ENCODE assay signal across 11 cellular contexts in the genomic region with DNA sequence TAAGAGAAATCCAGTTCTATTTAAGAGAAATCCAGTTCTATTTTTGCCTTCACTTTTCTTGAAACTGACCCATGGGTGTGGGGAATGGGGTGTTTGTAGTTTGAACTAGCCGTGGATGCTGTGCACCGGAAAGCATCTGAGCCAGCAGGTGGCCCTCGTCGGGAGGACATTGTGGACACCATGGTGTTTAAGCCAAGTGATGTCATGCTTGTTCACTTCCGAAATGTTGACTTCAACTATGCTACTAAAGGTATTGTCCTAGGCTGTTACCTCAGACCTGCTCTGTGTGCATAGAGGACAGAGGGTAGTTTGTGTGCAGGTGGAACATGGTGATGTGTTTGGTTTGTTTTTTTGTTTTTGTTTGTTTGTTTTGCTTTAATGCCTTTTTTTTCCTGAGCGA. TPM values are rescaled to one million over a fixed set of nuclear protein-coding genes. Genes with fewer than 3 reads are reported as not detected.
DNase-seq lines count a peak whose midpoint lies in the region; ATAC-seq and TF ChIP-seq lines count a peak whose summit lies in the region.
"Had no signal": no experiment of that assay in that cellular context is flagged by ENCODE, and none has a peak within 500 bp of the region (broad histone marks: within the 10 kb centered on the region; RNA-seq: fewer than 3 reads in every experiment).

No MANE protein-coding gene starts in this region.

- peak; percentile 24; the same call in 1 of the 2 replicates for TF ChIP-seq CTCF in SK-N-SH (IDR thresholded peaks at IDR 0.05)
- TF ChIP-seq CTCF in Panc1 (IDR thresholded peaks at IDR 0.05): no peak; the same call in 1 of the 2 replicates
- TF ChIP-seq CTCF in neural progenitor cell (IDR thresholded peaks at IDR 0.05): no peak
- TF ChIP-seq CTCF in thyroid gland (IDR thresholded peaks at IDR 0.05): no peak

- H3K4me2 ChIP-seq in SK-N-SH (peak overlapping the region; percentile 85; the same call in 1 of the 2 replicates), neural progenitor cell (no peak overlapping the region)

- H3K9ac ChIP-seq in SK-N-SH (no peak overlapping the region), neural progenitor cell (no peak overlapping the region)

- H3K9me3 Mint-ChIP-seq in neural progenitor cell: no peaks in the 10 kb centered on the region
- H3K9me3 Mint-ChIP-seq in stimulated activated memory B cell treated with anti-CD40 and anti-IgM and Interleukin-4, amounts not matched to agents 10 μg/mL and 1 μg/mL and 100 μg/mL, for 72 hours: no peaks in the 10 kb centered on the region

- no peak overlapping the region for H3K4me3 ChIP-seq in SK-N-SH (ENCODE audit: low read depth in 2 of 2, low read length in 1 of 2)
- H3K4me3 ChIP-seq in Panc1 (ENCODE audit: low read depth in 2 of 2, low read length in 2 of 2): peak overlapping the region; percentile 73 to 77
- H3K4me3 ChIP-seq in neural progenitor cell: no peak overlapping the region
- H3K4me3 ChIP-seq in thyroid gland (replicated peaks in 1 of 3): no peak overlapping the region
- H3K4me3 ChIP-seq: tibial artery had no signal

- H3K4me1 Mint-ChIP-seq in neural progenitor cell: peaks cover 22% of the 10 kb centered on the region
- peaks cover 37% of the 10 kb centered on the region for H3K4me1 Mint-ChIP-seq in stimulated activated memory B cell treated with anti-CD40 and anti-IgM and Interleukin-4, amounts not matched to agents 10 μg/mL and 1 μg/mL and 100 μg/mL, for 72 hours

- no peak overlapping the region for H3K27ac Mint-ChIP-seq in neural progenitor cell
- no peak overlapping the region for H3K27ac Mint-ChIP-seq in stimulated activated memory B cell treated with anti-CD40 and anti-IgM and Interleukin-4, amounts not matched to agents 10 μg/mL and 1 μg/mL and 100 μg/mL, for 72 hours

- H3K4me3 Mint-ChIP-seq in neural progenitor cell: peak overlapping the region; percentile 68
- H3K4me3 Mint-ChIP-seq in stimulated activated memory B cell treated with anti-CD40 and anti-IgM and Interleukin-4, amounts not matched to agents 10 μg/mL and 1 μg/mL and 100 μg/mL, for 72 hours: no peak overlapping the region

- H3K27me3 Mint-ChIP-seq in neural progenitor cell (ENCODE audit: insufficient read depth, low read depth): peaks cover 3% of the 10 kb centered on the region
- H3K27me3 Mint-ChIP-seq in stimulated activated memory B cell treated with anti-CD40 and anti-IgM and Interleukin-4, amounts not matched to agents 10 μg/mL and 1 μg/mL and 100 μg/mL, for 72 hours: no peaks in the 10 kb centered on the region

- no peaks in the 10 kb centered on the region for H3K27me3 ChIP-seq in SK-N-SH (ENCODE audit: insufficient read depth)
- no peaks in the 10 kb centered on the region for H3K27me3 ChIP-seq in Panc1 (ENCODE audit: control insufficient read depth, insufficient read depth, low read length)
- H3K27me3 ChIP-seq in neural progenitor cell: no peaks in the 10 kb centered on the region
- H3K27me3 ChIP-seq in thyroid gland: no peaks in the 10 kb centered on the region
- H3K27me3 ChIP-seq: tibial artery had no signal

- no peak for TF ChIP-seq POLR2A in thyroid gland (IDR thresholded peaks at IDR 0.05)

- H2AFZ ChIP-seq in SK-N-SH (ENCODE audit: low read depth): no peak overlapping the region
- no peak overlapping the region for H2AFZ ChIP-seq in neural progenitor cell (replicated peaks)

- TF ChIP-seq RAD21 in SK-N-SH (IDR thresholded peaks at IDR 0.05; ENCODE audit: low read length): no peak

- ATAC-seq in SK-N-SH treated with all-trans-retinoic acid at 6 μM for 48 hours (no peak), Panc1 (no peak)
- ATAC-seq in stimulated activated memory B cell treated with anti-CD40 and anti-IgM and Interleukin-4, amounts not matched to agents 10 μg/mL and 1 μg/mL and 100 μg/mL, for 72 hours: no peak

- H3K36me3 Mint-ChIP-seq in neural progenitor cell: peaks cover 37% of the 10 kb centered on the region
- peaks cover 40% of the 10 kb centered on the region for H3K36me3 Mint-ChIP-seq in stimulated activated memory B cell treated with anti-CD40 and anti-IgM and Interleukin-4, amounts not matched to agents 10 μg/mL and 1 μg/mL and 100 μg/mL, for 72 hours

- H3K9me3 ChIP-seq in SK-N-SH (no peaks in the 10 kb centered on the region), Panc1 (ENCODE audit: control insufficient read depth, insufficient read depth, low read depth, low read length) (no peaks in the 10 kb centered on the region), neural progenitor cell (ENCODE audit: low read depth) (no peaks in the 10 kb centered on the region), thyroid gland (no peaks in the 10 kb centered on the region)
- H3K9me3 ChIP-seq: tibial artery had no signal

- H3K36me3 ChIP-seq in SK-N-SH (replicated peaks in 1 of 2; ENCODE audit: control insufficient read depth in 1 of 2, insufficient read depth in 2 of 2, low read length in 1 of 2): peaks cover 51 to 65% of the 10 kb centered on the region in 2 experiments
- peaks cover 59% of the 10 kb centered on the region for H3K36me3 ChIP-seq in Panc1 (ENCODE audit: control insufficient read depth, insufficient read depth, low read length)
- H3K36me3 ChIP-seq in neural progenitor cell: peaks cover 31% of the 10 kb centered on the region
- peaks cover 54 to 60% of the 10 kb centered on the region in 2 donors for H3K36me3 ChIP-seq in thyroid gland

- CTCF ChIA-PET in SK-N-SH (lab: Yijun Ruan, JAX) (interaction anchor here (1.2 kb wide), 1 partner anchor 20 kb away, joined by 5 read pairs; the partner anchor contains the start of gene TUFM), Panc1 (lab: Charles Lee) (no interaction called here)

- H3K4me1 ChIP-seq in SK-N-SH (ENCODE audit: control insufficient read depth in 1 of 2, insufficient read depth in 2 of 2, low read depth in 1 of 2, low read length in 1 of 2) (peaks cover 9 to 13% of the 10 kb centered on the region in 2 experiments; a peak in 3 of 4 replicates), Panc1 (ENCODE audit: control insufficient read depth, insufficient read depth, low read length) (peaks cover 26% of the 10 kb centered on the region), neural progenitor cell (peaks cover 17% of the 10 kb centered on the region), thyroid gland (peaks cover 15 to 19% of the 10 kb centered on the region in 2 donors)

- WGBS in SK-N-SH (ENCODE audit: low lambda C conversion rate): 63% methylated on average over 6 of the region's 6 CpGs
- WGBS in thyroid gland, 2 donors: 73 to 78% methylated on average over 6 of the region's 6 CpGs

- no peaks in the 10 kb centered on the region for H3K9me2 ChIP-seq in SK-N-SH

- H3F3A ChIP-seq in SK-N-SH (replicated peaks; ENCODE audit: insufficient read depth) (peaks cover 10% of the 10 kb centered on the region), neural progenitor cell (ENCODE audit: low read depth) (peaks cover 30% of the 10 kb centered on the region)

- H3K79me2 ChIP-seq in SK-N-SH (ENCODE audit: insufficient read depth): peaks cover 89% of the 10 kb centered on the region
- H3K79me2 ChIP-seq in neural progenitor cell (ENCODE audit: low read depth): peaks cover 82% of the 10 kb centered on the region

- no peak overlapping the region for H3K27ac ChIP-seq in SK-N-SH (ENCODE audit: low read depth in 2 of 2, low read length in 1 of 2)
- peak overlapping the region; percentile 48; the same call in 1 of the 2 replicates for H3K27ac ChIP-seq in Panc1 (ENCODE audit: low read length)
- no peak overlapping the region for H3K27ac ChIP-seq in neural progenitor cell
- no peak overlapping the region for H3K27ac ChIP-seq in thyroid gland
- H3K27ac ChIP-seq: tibial artery had no signal

- H4K20me1 ChIP-seq in SK-N-SH (ENCODE audit: insufficient read depth) (peaks cover 58% of the 10 kb centered on the region), neural progenitor cell (ENCODE audit: low read depth) (peaks cover 53% of the 10 kb centered on the region)

- POLR2A ChIA-PET in SK-N-SH (lab: Yijun Ruan, JAX) (no interaction called here), Panc1 (lab: Charles Lee) (no interaction called here)

- no peak for TF ChIP-seq EP300 in SK-N-SH (IDR thresholded peaks at IDR 0.05; ENCODE audit: borderline replicate concordance in 1 of 2, low read depth in 1 of 2, low read length in 1 of 2)

- BruUV-seq in Panc1 (replicated peaks; lab: Mats Ljungman, UMichigan): no TSS peak

- intact Hi-C loops in Panc1 (cut with micrococcal nuclease; ENCODE audit: unreplicated experiment) (no loop called here), thyroid gland (cut with DNase I) (loop anchor here (5.0 kb wide), 1 partner anchor 126 kb away; the partner anchor contains the start of gene NFATC2IP)

- DNase-seq in SK-N-SH (no peak), Panc1 (ENCODE audit: low read depth, low spot score) (no peak), dermis microvascular lymphatic vessel endothelial cell (ENCODE audit: low read depth in 2 of 2) (peak; percentile 42 to 50), neural progenitor cell (ENCODE audit: low spot score) (no peak), thyroid gland (no peak), GOT3 (lab: John Stamatoyannopoulos, UW) (no peak)
- DNase-seq: activated effector memory CD4-positive, alpha-beta T cell treated with anti-CD3 and anti-CD28 coated beads, Interleukin-2, amount 50 U/mL, for 16 hours; stimulated activated CD4-positive, alpha-beta T cell treated with anti-CD3 and anti-CD28 coated beads, Interleukin-2, amount 100 ng/mL, for 24 hours; tibial artery had no signal

- in situ Hi-C loops in Panc1 (cut with HindIII; ENCODE audit: low pct_unique_long_range_greater_than_20kb, low sequenced_read_pairs): no loop called here

RNA-seq across cellular contexts. Expression of gene ATXN2L, which starts 3.3 kb away (rescaled TPM):
- 21.5 and 39.2 TPM in 2 replicates for polyA plus RNA-seq in SK-N-SH (2012; rRNA removed)
- 27.2 and 36.7 TPM in 2 replicates for polyA plus RNA-seq in SK-N-SH (2012; cell fraction: cytosol; rRNA removed)
- 135 and 234 TPM in 2 replicates for polyA plus RNA-seq in SK-N-SH (2012; cell fraction: nucleus; rRNA removed)
- total RNA-seq in Panc1 (2021; ENCODE audit: unreplicated experiment) (270 TPM), dermis microvascular lymphatic vessel endothelial cell (16.4 and 31.0 TPM in 2 replicates), neural progenitor cell (ENCODE audit: low replicate concordance) (21.4 and 61.0 TPM in 2 replicates), thyroid gland (10 to 100 TPM; 49.3 to 78.7 (median 62.0) TPM)
- polyA plus RNA-seq in Panc1 (2012; ENCODE audit: insufficient read length): 314 TPM

RNA-seq across cellular contexts. Expression of gene TUFM, which starts 20.0 kb away (rescaled TPM):
- polyA plus RNA-seq in SK-N-SH (2012; rRNA removed): 300 and 358 TPM in 2 replicates
- polyA plus RNA-seq in SK-N-SH (2012; cell fraction: cytosol; rRNA removed): 181 and 259 TPM in 2 replicates
- polyA plus RNA-seq in SK-N-SH (2012; cell fraction: nucleus; rRNA removed): 588 and 631 TPM in 2 replicates
- total RNA-seq in Panc1 (2021; ENCODE audit: unreplicated experiment) (231 TPM), dermis microvascular lymphatic vessel endothelial cell (109 and 118 TPM in 2 replicates), neural progenitor cell (ENCODE audit: low replicate concordance) (74.0 and 131 TPM in 2 replicates), thyroid gland (100 to 1,000 TPM in 3 of 4 donors, 10 to 100 TPM in 1; 95.7 to 172 (median 126) TPM)
- polyA plus RNA-seq in Panc1 (2012; ENCODE audit: insufficient read length): 389 TPM

RNA-seq across cellular contexts. Expression of gene SH2B1, which starts 37.5 kb away (rescaled TPM):
- polyA plus RNA-seq in SK-N-SH (2012; rRNA removed): 59.8 and 71.1 TPM in 2 replicates
- 20.9 and 31.1 TPM in 2 replicates for polyA plus RNA-seq in SK-N-SH (2012; cell fraction: cytosol; rRNA removed)
- polyA plus RNA-seq in SK-N-SH (2012; cell fraction: nucleus; rRNA removed): 345 and 349 TPM in 2 replicates
- 66.2 TPM for total RNA-seq in Panc1 (2021; ENCODE audit: unreplicated experiment)
- polyA plus RNA-seq in Panc1 (2012; ENCODE audit: insufficient read length): 84.0 TPM
- total RNA-seq in dermis microvascular lymphatic vessel endothelial cell: 7.4 and 8.9 TPM in 2 replicates
- total RNA-seq in neural progenitor cell (ENCODE audit: low replicate concordance): 12.4 and 30.6 TPM in 2 replicates
- 10 to 100 TPM; 34.4 to 60.6 (median 38.8) TPM for total RNA-seq in thyroid gland

RNA-seq across cellular contexts. Expression of gene ATP2A1, which starts 52.1 kb away (rescaled TPM):
- polyA plus RNA-seq in SK-N-SH (2012; rRNA removed): 3.0 and 3.3 TPM in 2 replicates
- 0.93 and 1.2 TPM in 2 replicates for polyA plus RNA-seq in SK-N-SH (2012; cell fraction: cytosol; rRNA removed)
- 23.5 and 27.2 TPM in 2 replicates for polyA plus RNA-seq in SK-N-SH (2012; cell fraction: nucleus; rRNA removed)
- 2.9 TPM for total RNA-seq in Panc1 (2021; ENCODE audit: unreplicated experiment)
- polyA plus RNA-seq in Panc1 (2012; ENCODE audit: insufficient read length): 2.7 TPM
- total RNA-seq in dermis microvascular lymphatic vessel endothelial cell: 0.13 and 0.25 TPM in 2 replicates
- total RNA-seq in neural progenitor cell (ENCODE audit: low replicate concordance): 1.6 and 8.2 TPM in 2 replicates
- 1 to 10 TPM in 2 of 4 donors, under 1 TPM in 1, not detected in 1; 0.27 to 2.7 (median 2.3) TPM for total RNA-seq in thyroid gland

Comparison
In these comparisons a context has a peak if more than half of its experiments do, and no peak if none do; other contexts are left out.
1. DNase-seq: peak in dermis microvascular lymphatic vessel endothelial cell (2 of 2); none in SK-N-SH (single experiment), Panc1 (single experiment), neural progenitor cell (single experiment), thyroid gland (0 of 2) and GOT3 (single experiment).
2. H3K4me3 ChIP-seq: peak in Panc1 (2 of 2); none in SK-N-SH (0 of 2), neural progenitor cell (single experiment) and thyroid gland (0 of 3).